Comparison of ENCODE assay signal across 2 cellular contexts in the genomic region with DNA sequence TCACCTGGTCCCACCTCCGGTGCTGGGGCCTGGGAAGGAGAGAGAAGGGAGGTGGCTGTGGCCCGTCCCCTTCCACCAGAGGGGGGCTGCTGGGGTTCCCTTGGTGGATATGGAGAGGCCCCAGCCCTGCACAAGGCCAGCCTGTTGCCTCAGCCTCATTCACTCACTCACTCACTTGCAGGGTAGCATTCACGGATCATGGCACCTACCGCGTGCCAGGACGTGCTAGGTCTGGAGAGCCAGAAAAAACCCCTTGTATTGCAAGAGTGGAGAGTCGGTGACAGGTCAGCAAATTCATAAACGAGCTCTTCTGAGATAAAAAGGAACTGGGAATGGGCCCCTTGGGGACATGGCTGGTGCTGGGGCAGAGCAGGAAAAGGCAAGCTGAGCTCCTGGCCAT.
TF ChIP-seq lines count a peak whose summit lies in the region.

No MANE protein-coding gene starts in this region.

TF ChIP-seq in IMR-90, 13 proteins besides CTCF, POLR2A, EP300 and RAD21:
- TF ChIP-seq FOS (IDR thresholded peaks at IDR 0.05; ENCODE audit: low read depth, low read length) = no peak
- 0 out of 2 replicates have a peak, but pooled peaks have one; percentile 2 for TF ChIP-seq MAFK (IDR thresholded peaks at IDR 0.05; ENCODE audit: low read depth, low read length)
TF ChIP-seq in IMR-90: peak in this region for 1.

TF ChIP-seq in H1, 55 proteins besides CTCF, POLR2A, EP300 and RAD21:
- TF ChIP-seq BRCA1 (IDR thresholded peaks at IDR 0.05; ENCODE audit: low read depth, low read length) = no peak
- no peak for TF ChIP-seq JUND (IDR thresholded peaks at IDR 0.05; ENCODE audit: low read length)
- no peak for TF ChIP-seq CBX5 (IDR thresholded peaks at IDR 0.05; ENCODE audit: low read depth, low read length)
- no peak for TF ChIP-seq RXRA (IDR thresholded peaks at IDR 0.05; ENCODE audit: insufficient read depth, low read depth, low read length)
- TF ChIP-seq CEBPB (IDR thresholded peaks at IDR 0.05; ENCODE audit: low read depth, low read length) = no peak
- TF ChIP-seq GABPA (IDR thresholded peaks at IDR 0.05; ENCODE audit: borderline replicate concordance, insufficient read depth, low read length) = no peak
- TF ChIP-seq KDM1A (IDR thresholded peaks at IDR 0.05; ENCODE audit: borderline replicate concordance, low read length) = no peak
